ENCODE assay signal across 3 cellular contexts in genomic region chr10:125611216-125611615, GRCh38.
"Had no signal": no experiment of that assay in that cellular context is flagged by ENCODE, and none has a peak within 500 bp of the region (broad histone marks: within the 10 kb centered on the region; RNA-seq: fewer than 3 reads in every experiment).

No MANE protein-coding gene starts in this region.

- DNase-seq: GDM1, GF-D8 had no signal

- H3K4me3 ChIP-seq: GM12878 had no signal

- ATAC-seq: GM12878 had no signal
